11 cellular contexts compared by ENCODE assay signal in the genomic region with DNA sequence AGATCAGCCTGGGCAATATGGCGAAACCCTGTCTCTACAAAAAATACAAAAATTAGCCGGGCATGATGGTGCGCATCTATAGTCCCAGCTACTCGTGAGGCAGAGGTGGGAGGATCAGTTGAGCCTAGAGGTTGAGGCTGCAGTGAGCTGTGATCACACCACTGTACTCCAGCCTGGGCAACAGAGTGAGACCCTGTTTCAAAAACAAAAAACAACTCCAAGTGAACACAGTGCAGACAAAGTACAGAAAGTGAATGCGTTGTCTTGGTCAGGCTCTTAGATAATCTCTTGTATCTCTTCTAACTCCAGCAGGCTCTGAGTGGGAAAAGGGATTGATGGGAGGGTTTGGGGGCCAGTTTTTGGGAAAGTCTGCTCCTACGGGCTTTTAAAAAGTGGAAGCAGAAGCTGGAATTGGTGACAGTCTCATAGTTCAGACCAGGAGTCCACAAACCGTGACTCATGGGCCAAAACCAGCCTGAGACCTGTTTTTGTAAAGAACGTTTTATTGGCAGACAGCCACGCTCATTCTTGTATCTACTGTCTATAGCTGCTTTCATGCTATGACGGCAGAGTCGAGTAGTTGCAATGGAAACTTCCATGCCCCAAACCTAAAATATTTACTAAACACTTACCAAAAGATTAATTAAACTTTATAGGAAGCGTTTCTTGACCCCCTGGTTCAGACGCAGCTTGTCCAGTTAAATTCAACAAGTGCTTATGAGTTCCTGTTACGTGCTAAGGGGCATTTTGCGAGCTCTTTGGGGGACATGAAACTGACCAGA. TPM values are rescaled to one million over a fixed set of nuclear protein-coding genes. Genes with fewer than 3 reads are reported as not detected.
A peak's percentile ranks its signal among the peaks of the same experiment; 100 is the strongest.
DNase-seq lines count a peak whose midpoint lies in the region; ATAC-seq and TF ChIP-seq lines count a peak whose summit lies in the region.
"Had no signal": no experiment of that assay in that cellular context is flagged by ENCODE, and none has a peak within 500 bp of the region (broad histone marks: within the 10 kb centered on the region; RNA-seq: fewer than 3 reads in every experiment).

No MANE protein-coding gene starts in this region.

- TF ChIP-seq CTCF in HFF-Myc (IDR thresholded peaks at IDR 0.05; ENCODE audit: low read depth, low read length, missing control alignments) (no peak), chondrocyte (IDR thresholded peaks at IDR 0.05) (no peak)

- H4K91ac ChIP-seq in trophoblast cell (ENCODE audit: low read depth, low read length) = no peak overlapping the region

- no peak overlapping the region for H2AFZ ChIP-seq in trophoblast cell (ENCODE audit: insufficient read depth, low read length, poor library complexity)

- H3K4me3 Mint-ChIP-seq in chondrocyte (ENCODE audit: unreplicated experiment) = peak overlapping the region; percentile 14
- H3K4me3 Mint-ChIP-seq: activated T-cell treated with anti-CD3 and anti-CD28 coated beads, Interleukin-2, amount 50 U/mL, for 72 hours had no signal

- peak overlapping the region; percentile 96 for H3K27ac Mint-ChIP-seq in chondrocyte (ENCODE audit: unreplicated experiment)
- H3K27ac Mint-ChIP-seq: activated T-cell treated with anti-CD3 and anti-CD28 coated beads, Interleukin-2, amount 50 U/mL, for 72 hours had no signal

- no peaks in the 10 kb centered on the region for H3K27me3 ChIP-seq in trophoblast cell (ENCODE audit: insufficient read depth, low read length)
- H3K27me3 ChIP-seq: SJCRH30 had no signal

- H4K12ac ChIP-seq in trophoblast cell (ENCODE audit: low read depth, low read length) = no peak overlapping the region

- no peak overlapping the region for H3K4me2 ChIP-seq in trophoblast cell (ENCODE audit: low read length)
- H3K4me2 ChIP-seq: KMS-11 had no signal

- no peak overlapping the region for H2AK5ac ChIP-seq in trophoblast cell (ENCODE audit: low read length)

- H2BK5ac ChIP-seq in trophoblast cell (ENCODE audit: low read depth, low read length, poor library complexity) = no peak overlapping the region

- H3K9me3 Mint-ChIP-seq in chondrocyte (ENCODE audit: low read depth) = no peaks in the 10 kb centered on the region
- H3K9me3 Mint-ChIP-seq: activated T-cell treated with anti-CD3 and anti-CD28 coated beads, Interleukin-2, amount 50 U/mL, for 72 hours had no signal

- H3K4me3 ChIP-seq in HFF-Myc (replicated peaks; ENCODE audit: low read depth, low read length) (no peak overlapping the region), trophoblast cell (ENCODE audit: low read depth, low read length) (no peak overlapping the region)
- H3K4me3 ChIP-seq: SJCRH30 had no signal

- H3K79me2 ChIP-seq in trophoblast cell (ENCODE audit: control insufficient read depth, insufficient read depth, low read length, poor library complexity) = no peaks in the 10 kb centered on the region

- H3K14ac ChIP-seq in trophoblast cell (ENCODE audit: low read length) = no peak overlapping the region

- no peak for ATAC-seq in GM18867 (IDR thresholded peaks at IDR 0.05; ENCODE audit: unreplicated experiment)
- no peak for ATAC-seq in GM21360 (IDR thresholded peaks at IDR 0.05; ENCODE audit: unreplicated experiment)
- ATAC-seq: activated T-cell treated with anti-CD3 and anti-CD28 coated beads, Interleukin-2, amount 50 U/mL, for 72 hours had no signal

- H3K27me3 Mint-ChIP-seq in chondrocyte (ENCODE audit: low read depth) = no peaks in the 10 kb centered on the region

- H3K23ac ChIP-seq in trophoblast cell (ENCODE audit: low read length) = no peak overlapping the region

- peaks cover 66 to 84% of the 10 kb centered on the region in 2 experiments for H3K36me3 ChIP-seq in trophoblast cell (ENCODE audit: control insufficient read depth in 1 of 2, insufficient read depth in 2 of 2, low read length in 2 of 2)

- H3K18ac ChIP-seq in trophoblast cell (ENCODE audit: low read length) = no peak overlapping the region

- no CpG with 5 or more reads among the region's 15 CpGs for WGBS in trophoblast cell (ENCODE audit: extremely low coverage, insufficient coverage, insufficient read length)

- H2BK120ac ChIP-seq in trophoblast cell (ENCODE audit: insufficient read depth, low read length, poor library complexity) = no peak overlapping the region

- no peaks in the 10 kb centered on the region for H3K79me1 ChIP-seq in trophoblast cell (ENCODE audit: low read length)

- H3K4me1 Mint-ChIP-seq in chondrocyte (ENCODE audit: low read depth) = peaks cover 68% of the 10 kb centered on the region

- no peak overlapping the region for H2BK12ac ChIP-seq in trophoblast cell (ENCODE audit: low read length)

- H3K4me1 ChIP-seq in trophoblast cell (ENCODE audit: control insufficient read depth in 1 of 2, insufficient read depth in 2 of 2, low read length in 2 of 2) = no peaks in the 10 kb centered on the region
- H3K4me1 ChIP-seq: SJCRH30 had no signal

- H3K9me3 ChIP-seq in trophoblast cell (ENCODE audit: insufficient read depth, low read depth, low read length) = peaks cover 3% of the 10 kb centered on the region
- H3K9me3 ChIP-seq: SJCRH30 had no signal

- DNase-seq in HFF-Myc (ENCODE audit: extremely low read depth, low read depth) (peak; percentile 60), chondrocyte (ENCODE audit: low spot score) (peak; percentile 48), kidney tubule cell (ENCODE audit: low spot score) (peak; percentile 82), substantia nigra (lab: John Stamatoyannopoulos, UW) (peak in 6 of 49 donors; percentile 17 to 67 (median 24)), GM19238 (ENCODE audit: insufficient read length, low spot score) (no peak), trophoblast cell (no peak)
- DNase-seq: activated T-cell treated with anti-CD3 and anti-CD28 coated beads, Interleukin-2, amount 50 U/mL, for 72 hours; SJCRH30 had no signal

- no peak overlapping the region for H3K9ac ChIP-seq in trophoblast cell (ENCODE audit: low read length)
- H3K9ac ChIP-seq: KMS-11 had no signal

- peaks cover 55% of the 10 kb centered on the region for H3K36me3 Mint-ChIP-seq in chondrocyte (ENCODE audit: low read depth)

- peak overlapping the region; percentile 63 for H3K27ac ChIP-seq in substantia nigra (ENCODE audit: low read depth, low read length, poor library complexity, severe bottlenecking)
- no peak overlapping the region for H3K27ac ChIP-seq in trophoblast cell (ENCODE audit: low read depth, low read length)
- H3K27ac ChIP-seq: KMS-11, SJCRH30 had no signal

- H3K4ac ChIP-seq in trophoblast cell (ENCODE audit: low read depth, low read length) = no peak overlapping the region

- no peak overlapping the region for H4K8ac ChIP-seq in trophoblast cell (ENCODE audit: low read depth, low read length)

RNA-seq across cellular contexts. Expression of a gene that starts 32.9 kb away (rescaled TPM):
- total RNA-seq in chondrocyte = 223 to 229 TPM (median 228 TPM) in 3 replicates
- 98.1 and 98.9 TPM in 2 replicates for polyA plus RNA-seq in trophoblast cell (2013)

Comparison
In these comparisons a context has a peak if more than half of its experiments do, and no peak if none do; other contexts are left out.
1. DNase-seq: peak in HFF-Myc (single experiment), chondrocyte (single experiment) and kidney tubule cell (single experiment); none in GM19238 (single experiment) and trophoblast cell (0 of 2).